Comparison of ENCODE assay signal across 15 cellular contexts in the genomic region with DNA sequence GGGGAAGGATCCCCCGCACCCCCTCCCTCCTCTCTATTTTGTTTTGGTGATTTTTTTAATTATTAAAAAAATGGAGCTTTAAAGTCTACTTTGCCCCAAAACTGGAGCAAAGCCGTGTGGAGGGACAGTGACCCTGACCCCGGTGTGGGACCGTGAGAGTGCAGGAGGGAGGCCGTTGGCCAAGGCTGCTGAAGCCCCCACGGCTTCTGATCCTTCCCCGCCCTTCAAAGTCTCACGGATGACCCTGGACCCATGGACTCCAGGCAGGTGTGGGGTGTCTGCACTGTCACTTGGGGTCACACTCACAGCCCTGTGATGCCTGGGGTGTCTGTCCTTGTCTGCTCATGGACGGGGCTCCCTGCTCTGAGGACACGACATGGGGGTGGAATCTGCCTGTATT.
"Had no signal": no experiment of that assay in that cellular context is flagged by ENCODE, and none has a peak within 500 bp of the region (broad histone marks: within the 10 kb centered on the region; RNA-seq: fewer than 3 reads in every experiment).

No MANE protein-coding gene starts in this region.

- H3K27ac Mint-ChIP-seq: activated CD8-positive, alpha-beta T cell treated with anti-CD3 and anti-CD28 coated beads, Interleukin-2, amount 10 ng/mL, durations not matched to agents 7 days and 5 days; activated naive CD8-positive, alpha-beta T cell treated with anti-CD3 and anti-CD28 coated beads, Interleukin-2, amount 50 U/mL, for 24 hours; memory B cell; naive thymus-derived CD8-positive, alpha-beta T cell; stimulated activated naive CD8-positive, alpha-beta T cell treated with anti-CD3 and anti-CD28 coated beads, Interleukin-15, amount 100 ng/mL, for 72 hours; T-helper 17 cell had no signal

- H3K36me3 Mint-ChIP-seq: naive thymus-derived CD8-positive, alpha-beta T cell had no signal

- H3K36me3 ChIP-seq: breast epithelium, gastroesophageal sphincter, left ventricle myocardium inferior, neutrophil, right atrium auricular region, vagina had no signal

- H3K4me1 Mint-ChIP-seq: activated naive CD8-positive, alpha-beta T cell treated with anti-CD3 and anti-CD28 coated beads, Interleukin-2, amount 50 U/mL, for 24 hours; memory B cell; T-helper 17 cell had no signal

- DNase-seq: activated CD4-positive, alpha-beta T cell treated with anti-CD3 and anti-CD28 coated beads for 48 hours; activated CD8-positive, alpha-beta memory T cell treated with anti-CD3 and anti-CD28 coated beads, Interleukin-2, amount 50 U/mL, for 4 hours; activated CD8-positive, alpha-beta T cell treated with anti-CD3 and anti-CD28 coated beads, Interleukin-2, amount 10 ng/mL, durations not matched to agents 7 days and 5 days; activated naive CD4-positive, alpha-beta T cell; activated naive CD8-positive, alpha-beta T cell treated with anti-CD3 and anti-CD28 coated beads, Interleukin-2, amount 50 U/mL, for 24 hours; left ventricle myocardium inferior; T-helper 17 cell had no signal

- H3K4me3 ChIP-seq: breast epithelium, gastroesophageal sphincter, left ventricle myocardium inferior, right atrium auricular region, vagina had no signal

- ATAC-seq: activated CD8-positive, alpha-beta T cell treated with anti-CD3 and anti-CD28 coated beads, Interleukin-2, amount 10 ng/mL, durations not matched to agents 7 days and 5 days; activated naive CD8-positive, alpha-beta T cell treated with anti-CD3 and anti-CD28 coated beads, Interleukin-2, amount 50 U/mL, for 24 hours; gastroesophageal sphincter; naive thymus-derived CD8-positive, alpha-beta T cell; stimulated activated naive CD8-positive, alpha-beta T cell treated with anti-CD3 and anti-CD28 coated beads, Interleukin-15, amount 100 ng/mL, for 72 hours; T-helper 17 cell had no signal

- H3K27ac ChIP-seq: breast epithelium, gastroesophageal sphincter, left ventricle myocardium inferior, neutrophil, right atrium auricular region, vagina had no signal

- H3K4me3 Mint-ChIP-seq: activated CD8-positive, alpha-beta T cell treated with anti-CD3 and anti-CD28 coated beads, Interleukin-2, amount 10 ng/mL, durations not matched to agents 7 days and 5 days; activated naive CD8-positive, alpha-beta T cell treated with anti-CD3 and anti-CD28 coated beads, Interleukin-2, amount 50 U/mL, for 24 hours; memory B cell; naive thymus-derived CD8-positive, alpha-beta T cell; stimulated activated naive CD8-positive, alpha-beta T cell treated with anti-CD3 and anti-CD28 coated beads, Interleukin-15, amount 100 ng/mL, for 72 hours; T-helper 17 cell had no signal

- H3K27me3 ChIP-seq: right atrium auricular region, vagina had no signal

- H3K4me1 ChIP-seq: breast epithelium, gastroesophageal sphincter, left ventricle myocardium inferior, right atrium auricular region, vagina had no signal

- H3K9me3 ChIP-seq: breast epithelium, gastroesophageal sphincter, left ventricle myocardium inferior, neutrophil, right atrium auricular region, vagina had no signal

- H3K9me3 Mint-ChIP-seq: activated naive CD8-positive, alpha-beta T cell treated with anti-CD3 and anti-CD28 coated beads, Interleukin-2, amount 50 U/mL, for 24 hours; stimulated activated naive CD8-positive, alpha-beta T cell treated with anti-CD3 and anti-CD28 coated beads, Interleukin-15, amount 100 ng/mL, for 72 hours had no signal
